ENCODE assay signal across 25 cellular contexts in the genomic region with DNA sequence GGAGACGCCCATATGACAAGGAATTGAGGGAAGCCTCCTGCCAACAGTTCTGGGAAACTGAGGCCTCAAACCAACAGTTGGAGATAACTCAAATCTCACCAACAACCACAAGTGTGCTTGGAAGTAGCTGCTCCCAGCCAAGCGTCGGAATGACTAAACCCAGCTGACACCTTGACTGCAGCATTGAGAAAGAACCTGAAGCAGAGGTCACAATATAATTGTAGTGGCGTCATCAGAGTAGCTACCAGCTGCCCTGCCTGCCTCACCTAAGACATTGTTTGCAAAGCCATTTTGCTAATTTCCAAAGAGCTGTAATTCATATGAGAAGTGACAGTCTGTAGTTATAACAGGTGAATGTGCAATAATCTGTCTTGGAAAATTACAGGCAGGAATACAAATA. TPM values are rescaled to one million over a fixed set of nuclear protein-coding genes. Genes with fewer than 3 reads are reported as not detected.
DNase-seq lines count a peak whose midpoint lies in the region; ATAC-seq and TF ChIP-seq lines count a peak whose summit lies in the region.
"Had no signal": no experiment of that assay in that cellular context is flagged by ENCODE, and none has a peak within 500 bp of the region (broad histone marks: within the 10 kb centered on the region; RNA-seq: fewer than 3 reads in every experiment).

No MANE protein-coding gene starts in this region.

- POLR2A ChIA-PET in WTC11 (lab: Charles Lee): interaction anchor here (0.6 to 1.3 kb wide), 2 partner anchors 59 to 90 kb away, joined by 3 to 4 read pairs; partner anchors contain the start of gene HMGCR

- no peaks in the 10 kb centered on the region for H3K36me3 ChIP-seq in GM23338 (ENCODE audit: insufficient read depth)
- no peaks in the 10 kb centered on the region for H3K36me3 ChIP-seq in left lung
- H3K36me3 ChIP-seq in Karpas-422 (ENCODE audit: insufficient read depth, low read length): no peaks in the 10 kb centered on the region
- H3K36me3 ChIP-seq: BLaER1, heart left ventricle had no signal

- H3K27me3 Mint-ChIP-seq in GM23338 (ENCODE audit: insufficient read depth, low read depth, poor library complexity) (peaks cover 9% of the 10 kb centered on the region), WTC11 (ENCODE audit: low read depth) (peaks cover 9% of the 10 kb centered on the region; the same call in 1 of the 2 replicates)
- H3K27me3 Mint-ChIP-seq: activated CD4-positive, alpha-beta T cell treated with anti-CD3 and anti-CD28 coated beads for 36 hours had no signal

- H3K4me3 ChIP-seq in GM23338 (no peak overlapping the region), left lung (no peak overlapping the region), Karpas-422 (ENCODE audit: low read length) (no peak overlapping the region)
- H3K4me3 ChIP-seq: BLaER1, dorsolateral prefrontal cortex, GM23248, heart left ventricle had no signal

- H3K27ac Mint-ChIP-seq in GM23338: no peak overlapping the region; the same call in 1 of the 2 replicates
- no peak overlapping the region for H3K27ac Mint-ChIP-seq in WTC11
- H3K27ac Mint-ChIP-seq: activated CD4-positive, alpha-beta T cell treated with anti-CD3 and anti-CD28 coated beads for 36 hours; T-cell had no signal

- intact Hi-C loops in left lung (cut with DNase I): no loop called here

- H3K9ac ChIP-seq in Karpas-422 (ENCODE audit: low read length): no peak overlapping the region
- H3K9ac ChIP-seq: BLaER1, GM23248 had no signal

- no peak for ATAC-seq in GM23338
- peak; percentile 75 for ATAC-seq in left lung
- no peak for ATAC-seq in WTC11
- no peak for ATAC-seq in GM21367 (IDR thresholded peaks at IDR 0.05; ENCODE audit: unreplicated experiment)
- ATAC-seq: activated CD4-positive, alpha-beta T cell treated with anti-CD3 and anti-CD28 coated beads for 36 hours; activated T-cell treated with anti-CD3 and anti-CD28 coated beads, Interleukin-2, amount 50 U/mL, for 4 hours; heart left ventricle; left ventricle myocardium superior; sciatic nerve; T-cell had no signal

- no peaks in the 10 kb centered on the region for H3K27me3 ChIP-seq in GM23338 (ENCODE audit: insufficient read depth)
- H3K27me3 ChIP-seq in left lung: no peaks in the 10 kb centered on the region
- no peaks in the 10 kb centered on the region for H3K27me3 ChIP-seq in Karpas-422 (ENCODE audit: low read length)
- H3K27me3 ChIP-seq: BLaER1, dorsolateral prefrontal cortex, heart left ventricle had no signal

- H3K4me1 ChIP-seq in GM23338 (ENCODE audit: insufficient read depth): peaks cover 30% of the 10 kb centered on the region
- H3K4me1 ChIP-seq in left lung: no peaks in the 10 kb centered on the region
- H3K4me1 ChIP-seq in Karpas-422 (ENCODE audit: low read length): no peaks in the 10 kb centered on the region
- H3K4me1 ChIP-seq: BLaER1, heart left ventricle had no signal

- DNase-seq in GM23338 (ENCODE audit: low spot score) (no peak), NCI-H2081 (lab: John Stamatoyannopoulos, UW) (peak; percentile 34 to 82), SHP77 treated with DMSO at 0.1 percent for 48 hours (lab: John Stamatoyannopoulos, UW) (peak; percentile 92), left lung (no peak), Karpas-422 (no peak), WTC11 (ENCODE audit: low spot score) (no peak)
- DNase-seq in activated naive CD4-positive, alpha-beta T cell treated with Interleukin-2 at 50 U/mL for 16 hours: no peak
- DNase-seq: activated CD4-positive, alpha-beta T cell treated with anti-CD3 and anti-CD28 coated beads for 36 hours; activated naive CD4-positive, alpha-beta T cell treated with anti-CD3 and anti-CD28 coated beads, Interleukin-2, amount 50 U/mL, for 16 hours; activated T-cell treated with anti-CD3 and anti-CD28 coated beads, Interleukin-2, amount 50 U/mL, for 4 hours; caudate nucleus; dorsolateral prefrontal cortex; GM23248; heart left ventricle; left ventricle myocardium superior; NCI-H524; posterior cingulate gyrus; SIG-M5; stimulated activated CD8-positive, alpha-beta memory T cell treated with anti-CD3 and anti-CD28 coated beads, Interleukin-4, amount 100 ng/mL, for 48 hours; T-cell had no signal

- H3K9me2 ChIP-seq in GM23338 (ENCODE audit: insufficient read depth) (0 out of 2 replicates have a peak, but pooled peaks cover 3% of the 10 kb centered on the region), Karpas-422 (replicated peaks; ENCODE audit: insufficient read depth, low read length) (no peaks in the 10 kb centered on the region)

- CTCF ChIA-PET in WTC11 (lab: Charles Lee): interaction anchor here (0.7 to 1.1 kb wide), 2 partner anchors 27 to 60 kb away, joined by 3 read pairs; partner anchors contain the start of gene HMGCR

- H3K9me3 ChIP-seq in left lung (no peaks in the 10 kb centered on the region), Karpas-422 (ENCODE audit: low read length) (no peaks in the 10 kb centered on the region)
- H3K9me3 ChIP-seq: heart left ventricle had no signal

- H3K4me3 Mint-ChIP-seq in GM23338 (no peak overlapping the region), WTC11 (no peak overlapping the region)
- H3K4me3 Mint-ChIP-seq: activated CD4-positive, alpha-beta T cell treated with anti-CD3 and anti-CD28 coated beads for 36 hours; activated T-cell treated with anti-CD3 and anti-CD28 coated beads, Interleukin-2, amount 50 U/mL, for 4 hours; neural crest cell; T-cell had no signal

- H3K9me3 Mint-ChIP-seq in GM23338 (peaks cover 11% of the 10 kb centered on the region), WTC11 (peaks cover 18% of the 10 kb centered on the region)
- H3K9me3 Mint-ChIP-seq: activated T-cell treated with anti-CD3 and anti-CD28 coated beads, Interleukin-2, amount 50 U/mL, for 4 hours had no signal

- H2AFZ ChIP-seq in GM23338 (peak overlapping the region; percentile 74; the same call in 1 of the 2 replicates), Karpas-422 (ENCODE audit: low read length) (no peak overlapping the region)
- H2AFZ ChIP-seq: GM23248 had no signal

- H3K36me3 Mint-ChIP-seq in GM23338 (ENCODE audit: low read depth): peaks cover 22% of the 10 kb centered on the region; the same call in 2 of the 3 replicates
- peaks cover 17% of the 10 kb centered on the region for H3K36me3 Mint-ChIP-seq in WTC11
- H3K36me3 Mint-ChIP-seq: T-cell had no signal

- no peaks in the 10 kb centered on the region for H3K79me2 ChIP-seq in GM23338 (replicated peaks; ENCODE audit: insufficient read depth)
- H3K79me2 ChIP-seq in Karpas-422 (ENCODE audit: low read length): no peaks in the 10 kb centered on the region

- H3K27ac ChIP-seq in GM23338 (ENCODE audit: low read depth) (no peak overlapping the region), left lung (no peak overlapping the region), Karpas-422 (ENCODE audit: low read length) (no peak overlapping the region)
- H3K27ac ChIP-seq: BLaER1, dorsolateral prefrontal cortex, GM23248, heart left ventricle had no signal

- TF ChIP-seq CTCF in GM23338 (conservative IDR thresholded peaks at IDR 0.05; ENCODE audit: low read depth in 2 of 2) (no peak), left lung (IDR thresholded peaks at IDR 0.05) (no peak), WTC11 (IDR thresholded peaks at IDR 0.05) (no peak)

- H3K4me1 Mint-ChIP-seq in GM23338 (peaks cover 26% of the 10 kb centered on the region), WTC11 (peaks cover 42% of the 10 kb centered on the region)
- H3K4me1 Mint-ChIP-seq: activated CD4-positive, alpha-beta T cell treated with anti-CD3 and anti-CD28 coated beads for 36 hours had no signal

- no peaks in the 10 kb centered on the region for H4K20me1 ChIP-seq in GM23338 (replicated peaks; ENCODE audit: insufficient read depth)
- H4K20me1 ChIP-seq in Karpas-422 (ENCODE audit: insufficient read depth, low read depth, low read length): no peaks in the 10 kb centered on the region
- H4K20me1 ChIP-seq: BLaER1 had no signal

- no peaks in the 10 kb centered on the region for H3F3A ChIP-seq in GM23338 (replicated peaks; ENCODE audit: low read depth)

- H3K4me2 ChIP-seq in GM23338 (no peak overlapping the region), Karpas-422 (ENCODE audit: low read depth, low read length, poor library complexity, severe bottlenecking) (no peak overlapping the region)
- H3K4me2 ChIP-seq: BLaER1 had no signal

TF ChIP-seq in GM23338, 12 proteins besides CTCF, POLR2A, EP300 and RAD21:
- TF ChIP-seq ZNF114 (CRISPR knock-in tag; IDR thresholded peaks at IDR 0.05) (no peak), EZH2 (IDR thresholded peaks at IDR 0.05; ENCODE audit: low read depth, unreplicated experiment) (no peak), JUNB (IDR thresholded peaks at IDR 0.05; ENCODE audit: unreplicated experiment) (no peak)

TF ChIP-seq in WTC11, 78 proteins besides CTCF, POLR2A, EP300 and RAD21 (continues in another document):
- TF ChIP-seq ATF3 (CRISPR knock-in tag; conservative IDR thresholded peaks at IDR 0.05) (no peak), ATF1 (CRISPR knock-in tag; IDR thresholded peaks at IDR 0.05) (no peak), NFYB (CRISPR knock-in tag; conservative IDR thresholded peaks at IDR 0.05; ENCODE audit: low read depth) (no peak), PRRX2 (CRISPR knock-in tag; IDR thresholded peaks at IDR 0.05) (no peak), OVOL2 (CRISPR knock-in tag; IDR thresholded peaks at IDR 0.05; ENCODE audit: borderline replicate concordance) (no peak)
- TF ChIP-seq, protein P1, sequence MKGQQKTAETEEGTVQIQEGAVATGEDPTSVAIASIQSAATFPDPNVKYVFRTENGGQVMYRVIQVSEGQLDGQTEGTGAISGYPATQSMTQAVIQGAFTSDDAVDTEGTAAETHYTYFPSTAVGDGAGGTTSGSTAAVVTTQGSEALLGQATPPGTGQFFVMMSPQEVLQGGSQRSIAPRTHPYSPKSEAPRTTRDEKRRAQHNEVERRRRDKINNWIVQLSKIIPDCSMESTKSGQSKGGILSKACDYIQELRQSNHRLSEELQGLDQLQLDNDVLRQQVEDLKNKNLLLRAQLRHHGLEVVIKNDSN (CRISPR knock-in tag; IDR thresholded peaks at IDR 0.05): no peak

RNA-seq across cellular contexts. Expression of gene ANKRD31, which starts 40.8 kb away (rescaled TPM):
- total RNA-seq in GM23338 (2014; rRNA removed; shearing (Covaris generic)): 0.16 and 0.59 TPM in 2 replicates
- 0.18 and 0.30 TPM in 2 replicates for polyA plus RNA-seq in GM23338 (2016; fragmentation: Nextera tagmentation; extraction: Ambion mirVana)
- under 1 TPM; 0.09 to 0.16 TPM for total RNA-seq in left lung
- 0.22 and 0.30 TPM in 2 replicates for total RNA-seq in Karpas-422 (2014; rRNA removed; shearing (Covaris generic); ENCODE audit: low replicate concordance)
- 0.09 to 0.18 TPM (median 0.09 TPM) in 3 replicates for total RNA-seq in WTC11 (2021)
- total RNA-seq: endothelial cell of umbilical vein, GM23248, left ventricle myocardium superior had no signal
- polyA plus RNA-seq: endothelial cell of umbilical vein, GM23248 had no signal

RNA-seq across cellular contexts. Expression of gene HMGCR, which starts 59.6 kb away (rescaled TPM):
- total RNA-seq in GM23338 (2014; rRNA removed; shearing (Covaris generic)): 331 and 381 TPM in 2 replicates
- polyA plus RNA-seq in GM23338 (2016; fragmentation: Nextera tagmentation; extraction: Ambion mirVana): 60.6 and 72.2 TPM in 2 replicates
- total RNA-seq in left lung: 100 to 1,000 TPM in 1 of 2 donors, 10 to 100 TPM in 1; 77.2 to 166 TPM
- total RNA-seq in Karpas-422 (2014; rRNA removed; shearing (Covaris generic); ENCODE audit: low replicate concordance): 172 and 178 TPM in 2 replicates
- 137 to 153 TPM (median 145 TPM) in 3 replicates for total RNA-seq in WTC11 (2021)

Comparison
In these comparisons a context has a peak if more than half of its experiments do, and no peak if none do; other contexts are left out.
1. DNase-seq: peak in NCI-H2081 (2 of 2) and SHP77 treated with DMSO at 0.1 percent for 48 hours (single experiment); none in GM23338 (single experiment), left lung (0 of 2), Karpas-422 (single experiment), activated naive CD4-positive, alpha-beta T cell treated with Interleukin-2 at 50 U/mL for 16 hours (single experiment) and WTC11 (single experiment).